1 cellular context compared by ENCODE assay signal in genomic region chr2:20822535-20823490, GRCh38.
TF ChIP-seq lines count a peak whose summit lies in the region.

TSS of gene LDAH (minus strand) at chr2:20823101. CDS start at chr2:20801463, 21,638 bp downstream.

TF ChIP-seq in HepG2, 621 proteins besides CTCF, POLR2A, EP300 and RAD21 (continued from another document and continues in another):
- peak; percentile 77; the same call in 1 of the 2 replicates for TF ChIP-seq FOXJ3 (CRISPR knock-in tag; IDR thresholded peaks at IDR 0.05; ENCODE audit: borderline replicate concordance)
- TF ChIP-seq SP4 (CRISPR knock-in tag; IDR thresholded peaks at IDR 0.05): peak; percentile 94
- TF ChIP-seq ZNF510 (CRISPR knock-in tag; IDR thresholded peaks at IDR 0.05; ENCODE audit: low read depth): peak; percentile 40; the same call in 1 of the 2 replicates
- peak; percentile 92 for TF ChIP-seq HIVEP1 (CRISPR knock-in tag; IDR thresholded peaks at IDR 0.05)
- TF ChIP-seq HOMEZ (CRISPR knock-in tag; IDR thresholded peaks at IDR 0.05; ENCODE audit: low read depth): peak; percentile 92
- TF ChIP-seq POLR2G (IDR thresholded peaks at IDR 0.05; ENCODE audit: low read depth, low read length): peak; percentile 94
- TF ChIP-seq HNRNPUL1 (IDR thresholded peaks at IDR 0.05; ENCODE audit: low read depth, low read length): no peak
- peak; percentile 83 for TF ChIP-seq ZBTB43 (CRISPR knock-in tag; conservative IDR thresholded peaks at IDR 0.05)
- TF ChIP-seq ZNF468 (CRISPR knock-in tag; IDR thresholded peaks at IDR 0.05): no peak
- peak; percentile 89 for TF ChIP-seq ELF3 (CRISPR knock-in tag; IDR thresholded peaks at IDR 0.05)
- peak; percentile 90 for TF ChIP-seq MEF2D (CRISPR knock-in tag; IDR thresholded peaks at IDR 0.05)
- no peak for TF ChIP-seq AFF4 (CRISPR knock-in tag; IDR thresholded peaks at IDR 0.05)
- TF ChIP-seq CREB1 (IDR thresholded peaks at IDR 0.05): peak; percentile 100
- peak; percentile 100 for TF ChIP-seq CREB1 (CRISPR knock-in tag; IDR thresholded peaks at IDR 0.05)
- peak; percentile 76; the same call in 1 of the 2 replicates for TF ChIP-seq CCDC6 (CRISPR knock-in tag; IDR thresholded peaks at IDR 0.05)
- no peak for TF ChIP-seq ZNF75D (CRISPR knock-in tag; IDR thresholded peaks at IDR 0.05; ENCODE audit: borderline replicate concordance)
- TF ChIP-seq GLI4 (CRISPR knock-in tag; IDR thresholded peaks at IDR 0.05; ENCODE audit: borderline replicate concordance): no peak
- TF ChIP-seq SIN3A (IDR thresholded peaks at IDR 0.05; ENCODE audit: borderline replicate concordance, low read depth, low read length): peak; percentile 93
- peak; percentile 83 for TF ChIP-seq PHF5A (CRISPR knock-in tag; IDR thresholded peaks at IDR 0.05; ENCODE audit: low read depth, unreplicated experiment)
- TF ChIP-seq ZNF362 (CRISPR knock-in tag; IDR thresholded peaks at IDR 0.05; ENCODE audit: borderline replicate concordance): peak; percentile 69; the same call in 1 of the 2 replicates
- 0 out of 2 replicates have a peak, but pooled peaks have one; percentile 71 for TF ChIP-seq EEA1 (CRISPR knock-in tag; IDR thresholded peaks at IDR 0.05; ENCODE audit: borderline replicate concordance)
- TF ChIP-seq U2AF2 (IDR thresholded peaks at IDR 0.05; ENCODE audit: low read depth, low read length): peak; percentile 82; the same call in 1 of the 2 replicates
- TF ChIP-seq ZNF513 (CRISPR knock-in tag; conservative IDR thresholded peaks at IDR 0.05): no peak
- TF ChIP-seq ZNF143 (CRISPR knock-in tag; IDR thresholded peaks at IDR 0.05): peak; percentile 96
- peak; percentile 68; the same call in 1 of the 2 replicates for TF ChIP-seq RARA (CRISPR knock-in tag; IDR thresholded peaks at IDR 0.05)
- peak; percentile 85 for TF ChIP-seq ZNF704 (CRISPR knock-in tag; IDR thresholded peaks at IDR 0.05; ENCODE audit: borderline replicate concordance)
- no peak for TF ChIP-seq ZNF672 (CRISPR knock-in tag; IDR thresholded peaks at IDR 0.05)
- TF ChIP-seq TCF12 (IDR thresholded peaks at IDR 0.05): no peak
- peak; percentile 85; the same call in 1 of the 2 replicates for TF ChIP-seq TCF12 (CRISPR knock-in tag; IDR thresholded peaks at IDR 0.05)
- TF ChIP-seq CBX1 (IDR thresholded peaks at IDR 0.05; ENCODE audit: low read depth): peak; percentile 97
- peak; percentile 88 for TF ChIP-seq MEIS2 (CRISPR knock-in tag; IDR thresholded peaks at IDR 0.05)
- peak; percentile 84; the same call in 1 of the 2 replicates for TF ChIP-seq FLYWCH1 (CRISPR knock-in tag; IDR thresholded peaks at IDR 0.05)
- TF ChIP-seq ZNF296 (CRISPR knock-in tag; conservative IDR thresholded peaks at IDR 0.05): no peak
- peak; percentile 94 for TF ChIP-seq MXD3 (CRISPR knock-in tag; IDR thresholded peaks at IDR 0.05)
- no peak for TF ChIP-seq HNRNPH1 (optimal IDR thresholded peaks at IDR 0.05; ENCODE audit: low read depth, low read length)
- peak; percentile 96 for TF ChIP-seq ARID4A (CRISPR knock-in tag; IDR thresholded peaks at IDR 0.05; ENCODE audit: borderline replicate concordance)
- TF ChIP-seq ZNF281 (CRISPR knock-in tag; IDR thresholded peaks at IDR 0.05; ENCODE audit: borderline replicate concordance): peak; percentile 81
- TF ChIP-seq BRD4 (CRISPR knock-in tag; IDR thresholded peaks at IDR 0.05): peak; percentile 99
- TF ChIP-seq GTF3A (CRISPR knock-in tag; conservative IDR thresholded peaks at IDR 0.05): 0 out of 2 replicates have a peak, but pooled peaks have one; percentile 41
- TF ChIP-seq ZNF446 (CRISPR knock-in tag; IDR thresholded peaks at IDR 0.05): peak; percentile 91; the same call in 1 of the 2 replicates
- no peak for TF ChIP-seq ZNF841 (CRISPR knock-in tag; IDR thresholded peaks at IDR 0.05; ENCODE audit: borderline replicate concordance)
- peak; percentile 89 for TF ChIP-seq ISL2 (CRISPR knock-in tag; IDR thresholded peaks at IDR 0.05)
